In genomic region chr2:30338475-30338874, GRCh38 we compare ENCODE assay signal across 20 cellular contexts.
DNase-seq lines count a peak whose midpoint lies in the region; ATAC-seq and TF ChIP-seq lines count a peak whose summit lies in the region.
"Had no signal": no experiment of that assay in that cellular context is flagged by ENCODE, and none has a peak within 500 bp of the region (broad histone marks: within the 10 kb centered on the region; RNA-seq: fewer than 3 reads in every experiment).

No MANE protein-coding gene starts in this region.

- peaks cover 15 to 23% of the 10 kb centered on the region in 2 donors for H3K36me3 Mint-ChIP-seq in activated T-cell treated with anti-CD3 and anti-CD28 coated beads, Interleukin-2, amount 50 U/mL, for 72 hours (ENCODE audit: insufficient read depth in 2 of 2)
- H3K36me3 Mint-ChIP-seq in activated T-cell treated with anti-CD3 and anti-CD28 coated beads, Interleukin-2, amount 50 U/mL, for 4 hours (ENCODE audit: insufficient read depth), result peaks cover 5% of the 10 kb centered on the region
- peaks cover 11% of the 10 kb centered on the region for H3K36me3 Mint-ChIP-seq in activated naive CD8-positive, alpha-beta T cell treated with anti-CD3 and anti-CD28 coated beads, Interleukin-2, amount 10 ng/mL, durations not matched to agents 7 days and 5 days
- no peaks in the 10 kb centered on the region for H3K36me3 Mint-ChIP-seq in stimulated activated effector memory CD8-positive, alpha-beta T cell treated with anti-CD3 and anti-CD28 coated beads, Interleukin-12 subunit alpha, Interleukin-12 subunit beta, amount 100 ng/mL, for 72 hours
- H3K36me3 Mint-ChIP-seq: neural progenitor cell had no signal

- H3K4me2 ChIP-seq in MM.1S (ENCODE audit: low read depth, low read length) (no peak overlapping the region), hepatocyte (no peak overlapping the region)
- H3K4me2 ChIP-seq: neural progenitor cell had no signal

- ATAC-seq in activated T-cell treated with anti-CD3 and anti-CD28 coated beads, Interleukin-2, amount 50 U/mL, for 72 hours (replicated peaks in 1 of 2), result no peak
- ATAC-seq in activated T-cell treated with anti-CD3 and anti-CD28 coated beads, Interleukin-2, amount 50 U/mL, for 4 hours, result no peak
- ATAC-seq in activated naive CD8-positive, alpha-beta T cell treated with anti-CD3 and anti-CD28 coated beads, Interleukin-2, amount 10 ng/mL, durations not matched to agents 7 days and 5 days (ENCODE audit: low read depth), result no peak
- ATAC-seq in stimulated activated effector memory CD8-positive, alpha-beta T cell treated with anti-CD3 and anti-CD28 coated beads, Interleukin-12 subunit alpha, Interleukin-12 subunit beta, amount 100 ng/mL, for 72 hours, result no peak
- ATAC-seq in HG02623 (IDR thresholded peaks at IDR 0.05; ENCODE audit: unreplicated experiment), result no peak

- peaks cover 29% of the 10 kb centered on the region for H3F3A ChIP-seq in MM.1S (ENCODE audit: insufficient read depth, low read length)

- no peaks in the 10 kb centered on the region for H3K27me3 ChIP-seq in MM.1S (replicated peaks; ENCODE audit: insufficient read depth, low read length)
- H3K27me3 ChIP-seq in hepatocyte, result no peaks in the 10 kb centered on the region
- H3K27me3 ChIP-seq: breast epithelium, neural progenitor cell, tibial nerve had no signal

- H4K20me1 ChIP-seq in MM.1S (ENCODE audit: insufficient read depth, low read length) (no peaks in the 10 kb centered on the region), hepatocyte (ENCODE audit: insufficient read depth, poor library complexity, severe bottlenecking) (no peaks in the 10 kb centered on the region)

- H3K9me2 ChIP-seq in MM.1S (replicated peaks; ENCODE audit: insufficient read depth, low read length) (no peaks in the 10 kb centered on the region), hepatocyte (replicated peaks; ENCODE audit: insufficient read depth) (no peaks in the 10 kb centered on the region)

- 72% methylated on average over 3 of the region's 3 CpGs for WGBS in hepatocyte (ENCODE audit: low lambda C conversion rate, missing lambda C conversion rate)

- H3K27ac ChIP-seq in MM.1S (ENCODE audit: low read length) (no peak overlapping the region), hepatocyte (no peak overlapping the region)
- H3K27ac ChIP-seq: breast epithelium, neural progenitor cell had no signal

- H3K4me1 Mint-ChIP-seq in activated T-cell treated with anti-CD3 and anti-CD28 coated beads, Interleukin-2, amount 50 U/mL, for 72 hours (ENCODE audit: low read depth), result peaks cover 77% of the 10 kb centered on the region
- H3K4me1 Mint-ChIP-seq in activated T-cell treated with anti-CD3 and anti-CD28 coated beads, Interleukin-2, amount 50 U/mL, for 4 hours (ENCODE audit: low read depth), result peaks cover 77% of the 10 kb centered on the region
- H3K4me1 Mint-ChIP-seq in activated naive CD8-positive, alpha-beta T cell treated with anti-CD3 and anti-CD28 coated beads, Interleukin-2, amount 10 ng/mL, durations not matched to agents 7 days and 5 days, result peaks cover 51% of the 10 kb centered on the region
- H3K4me1 Mint-ChIP-seq in stimulated activated effector memory CD8-positive, alpha-beta T cell treated with anti-CD3 and anti-CD28 coated beads, Interleukin-12 subunit alpha, Interleukin-12 subunit beta, amount 100 ng/mL, for 72 hours, result peaks cover 73% of the 10 kb centered on the region
- H3K4me1 Mint-ChIP-seq: neural progenitor cell had no signal

- H3K4me3 Mint-ChIP-seq in activated T-cell treated with anti-CD3 and anti-CD28 coated beads, Interleukin-2, amount 50 U/mL, for 72 hours, result peak overlapping the region in 1 of 2 donors; percentile 79
- no peak overlapping the region for H3K4me3 Mint-ChIP-seq in activated T-cell treated with anti-CD3 and anti-CD28 coated beads, Interleukin-2, amount 50 U/mL, for 4 hours
- H3K4me3 Mint-ChIP-seq in activated naive CD8-positive, alpha-beta T cell treated with anti-CD3 and anti-CD28 coated beads, Interleukin-2, amount 10 ng/mL, durations not matched to agents 7 days and 5 days, result no peak overlapping the region
- H3K4me3 Mint-ChIP-seq in stimulated activated effector memory CD8-positive, alpha-beta T cell treated with anti-CD3 and anti-CD28 coated beads, Interleukin-12 subunit alpha, Interleukin-12 subunit beta, amount 100 ng/mL, for 72 hours, result peak overlapping the region; percentile 82
- H3K4me3 Mint-ChIP-seq: dendritic cell treated with granulocyte-macrophage colony-stimulating factor and Interleukin-4, amounts not matched to agents 40 ng/mL and 50 ng/mL, for 4 days had no signal

- 0 out of 2 replicates have a peak overlapping the region, but pooled peaks have one; percentile 17 for H2AFZ ChIP-seq in MM.1S (ENCODE audit: low read length)
- no peak overlapping the region for H2AFZ ChIP-seq in hepatocyte
- H2AFZ ChIP-seq: neural progenitor cell had no signal

- H3K9ac ChIP-seq in MM.1S (ENCODE audit: low read length), result no peak overlapping the region
- H3K9ac ChIP-seq: neural progenitor cell had no signal

- peak overlapping the region; percentile 8 for H3K27ac Mint-ChIP-seq in activated T-cell treated with anti-CD3 and anti-CD28 coated beads, Interleukin-2, amount 50 U/mL, for 72 hours
- peak overlapping the region; percentile 97 for H3K27ac Mint-ChIP-seq in activated naive CD8-positive, alpha-beta T cell treated with anti-CD3 and anti-CD28 coated beads, Interleukin-2, amount 10 ng/mL, durations not matched to agents 7 days and 5 days
- H3K27ac Mint-ChIP-seq in stimulated activated effector memory CD8-positive, alpha-beta T cell treated with anti-CD3 and anti-CD28 coated beads, Interleukin-12 subunit alpha, Interleukin-12 subunit beta, amount 100 ng/mL, for 72 hours, result peak overlapping the region; percentile 98
- H3K27ac Mint-ChIP-seq: dendritic cell treated with granulocyte-macrophage colony-stimulating factor and Interleukin-4, amounts not matched to agents 40 ng/mL and 50 ng/mL, for 4 days; neural progenitor cell had no signal

- POLR2A ChIA-PET in activated naive CD8-positive, alpha-beta T cell treated with anti-CD3 and anti-CD28 coated beads, Interleukin-2, amount 10 ng/mL, durations not matched to agents 7 days and 5 days (lab: Charles Lee), result interaction anchor here (0.9 to 6.5 kb wide), 3 partner anchors 23 to 105 kb away, joined by 4 to 123 read pairs (median 6); partner anchors contain the start of gene LBH

- peaks cover 12 to 14% of the 10 kb centered on the region in 2 donors for H3K9me3 Mint-ChIP-seq in activated T-cell treated with anti-CD3 and anti-CD28 coated beads, Interleukin-2, amount 50 U/mL, for 72 hours
- H3K9me3 Mint-ChIP-seq in activated T-cell treated with anti-CD3 and anti-CD28 coated beads, Interleukin-2, amount 50 U/mL, for 4 hours, result peaks cover 16% of the 10 kb centered on the region
- H3K9me3 Mint-ChIP-seq in activated naive CD8-positive, alpha-beta T cell treated with anti-CD3 and anti-CD28 coated beads, Interleukin-2, amount 10 ng/mL, durations not matched to agents 7 days and 5 days, result peaks cover 7% of the 10 kb centered on the region
- H3K9me3 Mint-ChIP-seq in stimulated activated effector memory CD8-positive, alpha-beta T cell treated with anti-CD3 and anti-CD28 coated beads, Interleukin-12 subunit alpha, Interleukin-12 subunit beta, amount 100 ng/mL, for 72 hours, result peaks cover 10% of the 10 kb centered on the region

- no peak for TF ChIP-seq CTCF in MM.1S (IDR thresholded peaks at IDR 0.05; ENCODE audit: low read length)
- TF ChIP-seq CTCF in GM10266 (IDR thresholded peaks at IDR 0.05; ENCODE audit: control insufficient read depth, insufficient read depth, low read depth, missing control alignments), result no peak
- no peak for TF ChIP-seq CTCF in hepatocyte (IDR thresholded peaks at IDR 0.05; ENCODE audit: poor library complexity)

- H3K79me2 ChIP-seq in MM.1S (ENCODE audit: low read length) (no peaks in the 10 kb centered on the region), hepatocyte (no peaks in the 10 kb centered on the region)

- H3K36me3 ChIP-seq in MM.1S (replicated peaks; ENCODE audit: insufficient read depth, low read length) (no peaks in the 10 kb centered on the region), hepatocyte (replicated peaks; ENCODE audit: insufficient read depth, low read depth) (no peaks in the 10 kb centered on the region)
- H3K36me3 ChIP-seq: breast epithelium, neural progenitor cell, tibial nerve had no signal

- peaks cover 35% of the 10 kb centered on the region for H3K4me1 ChIP-seq in MM.1S (ENCODE audit: low read length)
- H3K4me1 ChIP-seq in hepatocyte (ENCODE audit: insufficient read depth), result peaks cover 5% of the 10 kb centered on the region

- H3K9me3 ChIP-seq in MM.1S (replicated peaks; ENCODE audit: insufficient read depth, low read length) (no peaks in the 10 kb centered on the region), hepatocyte (ENCODE audit: low read depth) (no peaks in the 10 kb centered on the region)
- H3K9me3 ChIP-seq: breast epithelium had no signal

- H3K4me3 ChIP-seq in MM.1S (ENCODE audit: low read length), result no peak overlapping the region
- no peak overlapping the region for H3K4me3 ChIP-seq in hepatocyte
- H3K4me3 ChIP-seq: breast epithelium, neural progenitor cell, tibial nerve had no signal

- no peak for DNase-seq in activated T-cell treated with anti-CD3 and anti-CD28 coated beads, Interleukin-2, amount 50 U/mL, for 72 hours
- no peak for DNase-seq in activated T-cell treated with anti-CD3 and anti-CD28 coated beads, Interleukin-2, amount 50 U/mL, for 4 hours
- DNase-seq in MM.1S, result no peak
- no peak for DNase-seq in activated naive CD8-positive, alpha-beta T cell treated with anti-CD3 and anti-CD28 coated beads, Interleukin-2, amount 10 ng/mL, durations not matched to agents 7 days and 5 days
- DNase-seq in stimulated activated effector memory CD8-positive, alpha-beta T cell treated with anti-CD3 and anti-CD28 coated beads, Interleukin-12 subunit alpha, Interleukin-12 subunit beta, amount 100 ng/mL, for 72 hours (ENCODE audit: low spot score in 2 of 2), result no peak
- DNase-seq in GM10266 (ENCODE audit: extremely low spot score), result no peak
- no peak for DNase-seq in hepatocyte (ENCODE audit: low spot score)
- DNase-seq: ACHN; EL; hypothalamus; kidney; MV-4-11; NCI-H2029; Right ventricle myocardium superior; stimulated activated CD4-positive, alpha-beta T cell treated with anti-CD3 and anti-CD28 coated beads, Interleukin-12 subunit alpha, Interleukin-12 subunit beta, amount 100 ng/mL, for 4 hours had no signal

- no peaks in the 10 kb centered on the region for H3K27me3 Mint-ChIP-seq in activated T-cell treated with anti-CD3 and anti-CD28 coated beads, Interleukin-2, amount 50 U/mL, for 72 hours (ENCODE audit: low read depth)
- H3K27me3 Mint-ChIP-seq in activated T-cell treated with anti-CD3 and anti-CD28 coated beads, Interleukin-2, amount 50 U/mL, for 4 hours (ENCODE audit: low read depth), result no peaks in the 10 kb centered on the region
- H3K27me3 Mint-ChIP-seq in activated naive CD8-positive, alpha-beta T cell treated with anti-CD3 and anti-CD28 coated beads, Interleukin-2, amount 10 ng/mL, durations not matched to agents 7 days and 5 days, result no peaks in the 10 kb centered on the region

Comparison
In these comparisons a context has a peak if more than half of its experiments do, and no peak if none do; other contexts are left out.
1. H3K27ac Mint-ChIP-seq: peak in every context shown above with its lines; median percentile 98 in stimulated activated effector memory CD8-positive, alpha-beta T cell treated with anti-CD3 and anti-CD28 coated beads, Interleukin-12 subunit alpha, Interleukin-12 subunit beta, amount 100 ng/mL, for 72 hours; 97 in activated naive CD8-positive, alpha-beta T cell treated with anti-CD3 and anti-CD28 coated beads, Interleukin-2, amount 10 ng/mL, durations not matched to agents 7 days and 5 days; 8 in activated T-cell treated with anti-CD3 and anti-CD28 coated beads, Interleukin-2, amount 50 U/mL, for 72 hours.